In the genomic region with DNA sequence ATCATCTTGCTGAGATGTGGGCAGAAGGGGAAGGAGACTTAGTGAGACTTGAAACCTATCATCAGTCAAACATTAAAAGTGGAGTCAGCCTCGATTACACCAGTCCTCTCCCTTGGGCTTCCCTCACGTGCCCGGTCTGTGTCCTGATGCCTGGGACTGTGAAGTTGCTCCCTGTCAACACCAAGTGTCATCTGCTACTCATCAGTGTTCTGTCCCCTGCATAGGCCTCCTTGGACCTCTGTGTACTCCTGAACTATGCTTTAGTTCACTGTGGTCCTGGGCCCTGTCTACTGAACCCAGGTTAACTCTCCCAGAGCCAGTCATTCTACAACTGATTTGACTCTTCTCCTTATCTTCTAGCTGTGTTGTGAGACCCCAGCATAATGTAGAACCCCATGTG, we compare ENCODE assay signal across 5 cellular contexts.
"Had no signal": no experiment of that assay in that cellular context is flagged by ENCODE, and none has a peak within 500 bp of the region (broad histone marks: within the 10 kb centered on the region; RNA-seq: fewer than 3 reads in every experiment).

No MANE protein-coding gene starts in this region.

- H3K36me3 Mint-ChIP-seq: IgD-negative memory B cell had no signal

- ATAC-seq: HepG2, K562 had no signal

- DNase-seq: IMR-90 had no signal

- H3K27me3 Mint-ChIP-seq: IgD-negative memory B cell had no signal

- H3K4me3 ChIP-seq: K562 had no signal

- H3K4me1 Mint-ChIP-seq: IgD-negative memory B cell had no signal

- H3K4me3 Mint-ChIP-seq: IgD-negative memory B cell had no signal

- H3K27ac Mint-ChIP-seq: IgD-negative memory B cell had no signal

- H3K27ac ChIP-seq: HL-60 had no signal
